In genomic region chr4:166655231-166655630, GRCh38 we compare ENCODE assay signal across 23 cellular contexts.
"Had no signal": no experiment of that assay in that cellular context is flagged by ENCODE, and none has a peak within 500 bp of the region (broad histone marks: within the 10 kb centered on the region; RNA-seq: fewer than 3 reads in every experiment).

No MANE protein-coding gene starts in this region.

- H3K36me3 Mint-ChIP-seq: naive thymus-derived CD4-positive, alpha-beta T cell; natural killer cell treated with Interleukin-12 subunit alpha and Interleukin-12 subunit beta and Interleukin-15 and Interleukin-18, amount 100 ng/mL, for 72 hours; stimulated activated memory B cell treated with anti-CD40 and anti-IgM and Interleukin-4, amounts not matched to agents 10 μg/mL and 1 μg/mL and 100 μg/mL, for 72 hours had no signal

- H3K27ac Mint-ChIP-seq: naive thymus-derived CD4-positive, alpha-beta T cell; natural killer cell treated with Interleukin-12 subunit alpha and Interleukin-12 subunit beta and Interleukin-15 and Interleukin-18, amount 100 ng/mL, for 72 hours; progenitor cell of endocrine pancreas; stimulated activated memory B cell treated with anti-CD40 and anti-IgM and Interleukin-4, amounts not matched to agents 10 μg/mL and 1 μg/mL and 100 μg/mL, for 72 hours; stimulated activated naive CD8-positive, alpha-beta T cell treated with anti-CD3 and anti-CD28 coated beads, Interleukin-15, amount 100 ng/mL, for 72 hours had no signal

- H3K4me3 Mint-ChIP-seq: naive thymus-derived CD4-positive, alpha-beta T cell; natural killer cell treated with Interleukin-12 subunit alpha and Interleukin-12 subunit beta and Interleukin-15 and Interleukin-18, amount 100 ng/mL, for 72 hours; stimulated activated memory B cell treated with anti-CD40 and anti-IgM and Interleukin-4, amounts not matched to agents 10 μg/mL and 1 μg/mL and 100 μg/mL, for 72 hours; stimulated activated naive CD8-positive, alpha-beta T cell treated with anti-CD3 and anti-CD28 coated beads, Interleukin-15, amount 100 ng/mL, for 72 hours had no signal

- H3K4me1 ChIP-seq: left ventricle myocardium inferior, right atrium auricular region, right lobe of liver, tibial nerve, upper lobe of left lung had no signal

- H3K27ac ChIP-seq: hepatocyte, left ventricle myocardium inferior, ovary, right atrium auricular region, right lobe of liver, tibial nerve, upper lobe of left lung had no signal

- H3K27me3 Mint-ChIP-seq: naive thymus-derived CD4-positive, alpha-beta T cell; natural killer cell treated with Interleukin-12 subunit alpha and Interleukin-12 subunit beta and Interleukin-15 and Interleukin-18, amount 100 ng/mL, for 72 hours; progenitor cell of endocrine pancreas; stimulated activated memory B cell treated with anti-CD40 and anti-IgM and Interleukin-4, amounts not matched to agents 10 μg/mL and 1 μg/mL and 100 μg/mL, for 72 hours; stimulated activated naive CD8-positive, alpha-beta T cell treated with anti-CD3 and anti-CD28 coated beads, Interleukin-15, amount 100 ng/mL, for 72 hours had no signal

- H3K4me1 Mint-ChIP-seq: stimulated activated memory B cell treated with anti-CD40 and anti-IgM and Interleukin-4, amounts not matched to agents 10 μg/mL and 1 μg/mL and 100 μg/mL, for 72 hours; stimulated activated naive CD8-positive, alpha-beta T cell treated with anti-CD3 and anti-CD28 coated beads, Interleukin-15, amount 100 ng/mL, for 72 hours had no signal

- H3K9me3 ChIP-seq: left ventricle myocardium inferior, mucosa of descending colon, ovary, right atrium auricular region, right lobe of liver, tibial nerve, upper lobe of left lung had no signal

- H3K9me3 Mint-ChIP-seq: stimulated activated memory B cell treated with anti-CD40 and anti-IgM and Interleukin-4, amounts not matched to agents 10 μg/mL and 1 μg/mL and 100 μg/mL, for 72 hours had no signal

- H3K4me3 ChIP-seq: hepatocyte, left ventricle myocardium inferior, lung, mucosa of descending colon, ovary, right atrium auricular region, right lobe of liver, smooth muscle cell, tibial nerve, upper lobe of left lung had no signal

- DNase-seq: left ventricle myocardium inferior; mesendoderm; midbrain; mucosa of descending colon; naive thymus-derived CD4-positive, alpha-beta T cell; ovary; right lobe of liver; stimulated activated CD4-positive, alpha-beta T cell treated with anti-CD3 and anti-CD28 coated beads, Interleukin-1b, Interleukin-23, amount 100 ng/mL, for 48 hours; stimulated activated CD4-positive, alpha-beta T cell treated with anti-CD3 and anti-CD28 coated beads, Interleukin-2, amount 100 ng/mL, for 48 hours; stimulated activated CD4-positive, alpha-beta T cell treated with anti-CD3 and anti-CD28 coated beads, Interleukin-4, amount 100 ng/mL, for 4 hours; stimulated activated CD8-positive, alpha-beta memory T cell treated with anti-CD3 and anti-CD28 coated beads, Interleukin-4, amount 100 ng/mL, for 48 hours; stimulated activated naive CD4-positive, alpha-beta T cell treated with Interleukin-2 at 50 U/mL for 16 hours; stimulated activated naive CD8-positive, alpha-beta T cell treated with anti-CD3 and anti-CD28 coated beads, Interleukin-15, amount 100 ng/mL, for 72 hours; substantia nigra; upper lobe of left lung had no signal

- H3K36me3 ChIP-seq: left ventricle myocardium inferior, ovary, right atrium auricular region, right lobe of liver, tibial nerve, upper lobe of left lung had no signal

- H3K27me3 ChIP-seq: hepatocyte, ovary, right atrium auricular region, right lobe of liver, tibial nerve, upper lobe of left lung had no signal
